Comparison of ENCODE assay signal across 8 cellular contexts in genomic region chrX:53081925-53082772, GRCh38. TPM values are rescaled to one million over a fixed set of nuclear protein-coding genes. Genes with fewer than 3 reads are reported as not detected.
DNase-seq lines count a peak whose midpoint lies in the region; FAIRE-seq and TF ChIP-seq lines count a peak whose summit lies in the region.

Gene TSPYL2 (plus strand): TSS chrX:53082367. CDS start chrX:53082499, 132 bp downstream.

- H3K4me2 ChIP-seq in neuronal stem cell (ENCODE audit: insufficient read depth, low read length, poor library complexity, severe bottlenecking) = peak within 1 kb of the TSS; percentile 71

- H2BK5ac ChIP-seq in neuronal stem cell (ENCODE audit: low read length) = no peak within 1 kb of the TSS

- no peak within 1 kb of the TSS for H3K4ac ChIP-seq in neuronal stem cell (ENCODE audit: low read length)

- H2BK120ac ChIP-seq in neuronal stem cell (ENCODE audit: low read depth, low read length) = no peak within 1 kb of the TSS

- CTCF ChIA-PET in HEK293T (lab: Yijun Ruan, JAX) = interaction anchor here (0.8 kb wide), 1 partner anchor 10 kb away, joined by 3 read pairs; no protein-coding TSS in a partner anchor

- H3K23ac ChIP-seq in neuronal stem cell (ENCODE audit: low read depth, low read length, poor library complexity) = peak within 1 kb of the TSS; percentile 89

- TF ChIP-seq CTCF in subcutaneous adipose tissue (IDR thresholded peaks at IDR 0.05; ENCODE audit: low read depth) = no peak

- no peaks in the 10 kb centered on the region for H3K9me3 ChIP-seq in neuronal stem cell (replicated peaks in 1 of 2; ENCODE audit: control insufficient read depth in 2 of 2, insufficient read depth in 1 of 2, low read depth in 1 of 2, low read length in 2 of 2)

- no peak within 1 kb of the TSS for H2AK5ac ChIP-seq in neuronal stem cell (ENCODE audit: low read depth, low read length)

- peaks cover 23 to 33% of the 10 kb centered on the region in 2 donors for H3K36me3 ChIP-seq in neuronal stem cell (replicated peaks in 1 of 2; ENCODE audit: control insufficient read depth in 2 of 2, insufficient read depth in 2 of 2, low read length in 2 of 2)

- no peak within 1 kb of the TSS for H2BK15ac ChIP-seq in neuronal stem cell (ENCODE audit: low read length)

- DNase-seq in GF-D8 (lab: John Stamatoyannopoulos, UW) (peak; percentile 56), HEK293T (ENCODE audit: extremely low spot score) (peak; percentile 88), MV-4-11 (lab: John Stamatoyannopoulos, UW) (peak; percentile 88), SK-MEL-5 (ENCODE audit: low read depth, low spot score) (peak; percentile 95), frontal cortex (ENCODE audit: low spot score in 2 of 2) (peak; percentile 87 to 94), neuronal stem cell (ENCODE audit: low spot score) (peak; percentile 92)
- DNase-seq in activated naive CD4-positive, alpha-beta T cell treated with Interleukin-2 at 50 U/mL for 16 hours = peak; percentile 94

- peaks cover 6% of the 10 kb centered on the region for H3K79me1 ChIP-seq in neuronal stem cell (ENCODE audit: low read depth, low read length)

- H3K4me1 ChIP-seq in neuronal stem cell (ENCODE audit: control insufficient read depth in 2 of 2, insufficient read depth in 1 of 2, low read depth in 1 of 2, low read length in 2 of 2) = peaks cover 4 to 5% of the 10 kb centered on the region in 2 donors

- no peak within 1 kb of the TSS for H3K14ac ChIP-seq in neuronal stem cell (ENCODE audit: low read length)

- H4K8ac ChIP-seq in neuronal stem cell (ENCODE audit: low read depth, low read length) = no peak within 1 kb of the TSS

- peak within 1 kb of the TSS; percentile 71 for H3K27ac ChIP-seq in neuronal stem cell (replicated peaks; ENCODE audit: low read length)

- peak within 1 kb of the TSS; percentile 93 for H3K9ac ChIP-seq in neuronal stem cell (ENCODE audit: low read depth, low read length, poor library complexity)

- peak within 1 kb of the TSS; percentile 76 for H2AFZ ChIP-seq in neuronal stem cell (ENCODE audit: low read length)

- peak within 1 kb of the TSS; percentile 90 for H3K18ac ChIP-seq in neuronal stem cell (ENCODE audit: low read length)

- H2BK12ac ChIP-seq in neuronal stem cell (ENCODE audit: low read length) = no peak within 1 kb of the TSS

- H3K27me3 ChIP-seq in neuronal stem cell (ENCODE audit: control insufficient read depth in 3 of 3, insufficient read depth in 3 of 3, low read depth in 1 of 3, low read length in 3 of 3) = no peaks in the 10 kb centered on the region

- FAIRE-seq in frontal cortex (lab: Jason Lieb, UNC) = no peak

- POLR2A ChIA-PET in HEK293T (lab: Yijun Ruan, JAX) = interaction anchor here (0.7 to 1.3 kb wide), 9 partner anchors 9 to 143 kb away, joined by 3 to 12 read pairs (median 5); partner anchors contain the start of gene KDM5C

- in situ Hi-C loops in SK-MEL-5 (cut with HindIII; ENCODE audit: low pct_unique_long_range_greater_than_20kb, low sequenced_read_pairs) = no loop called here

- no peak within 1 kb of the TSS for H4K91ac ChIP-seq in neuronal stem cell (ENCODE audit: low read depth, low read length, poor library complexity)

- WGBS in neuronal stem cell (ENCODE audit: extremely low coverage in 2 of 2, insufficient read length in 2 of 2, insufficient replicate concordance in 1 of 2), 2 donors = no CpG with 5 or more reads among the region's 86 CpGs

- H3K4me3 ChIP-seq in neuronal stem cell (ENCODE audit: low read length in 2 of 2) = peak within 1 kb of the TSS; percentile 67 to 95

TF ChIP-seq in HEK293T, 16 proteins besides CTCF, POLR2A, EP300 and RAD21:
- TF ChIP-seq PKNOX1 (IDR thresholded peaks at IDR 0.05) (peak; percentile 97), ARNT (IDR thresholded peaks at IDR 0.05) (peak; percentile 93), NFRKB (IDR thresholded peaks at IDR 0.05) (no peak), ELF4 (IDR thresholded peaks at IDR 0.05) (peak; percentile 76; the same call in 1 of the 2 replicates)

RNA-seq across cellular contexts. Expression of gene TSPYL2, which starts in this region (rescaled TPM):
- total RNA-seq in SK-MEL-5 (2014; rRNA removed; shearing (Covaris generic)) = 4.6 and 5.4 TPM in 2 replicates
- polyA plus RNA-seq in SK-MEL-5 (2015; cell fraction: cytosol; rRNA removed) = 8.3 and 9.0 TPM in 2 replicates
- 39.5 and 46.1 TPM in 2 replicates for polyA plus RNA-seq in SK-MEL-5 (2015; cell fraction: nucleus; rRNA removed)
- total RNA-seq in frontal cortex = 10.2 TPM
- 22.9 TPM for polyA plus RNA-seq in neuronal stem cell (2013, experiment 1 of 2)
- 22.2 TPM for polyA plus RNA-seq in neuronal stem cell (2013, experiment 2 of 2)
- total RNA-seq in subcutaneous adipose tissue = 10 to 100 TPM; 33.5 to 56.6 (median 43.5) TPM

Comparison
In these comparisons a context has a peak if more than half of its experiments do, and no peak if none do; other contexts are left out.
1. Peak in every context shown above with its lines: DNase-seq, H3K4me3 ChIP-seq and H3K27ac ChIP-seq.